9 cellular contexts compared by ENCODE assay signal in genomic region chr2:1942146-1942545, GRCh38.
"Had no signal": no experiment of that assay in that cellular context is flagged by ENCODE, and none has a peak within 500 bp of the region (broad histone marks: within the 10 kb centered on the region; RNA-seq: fewer than 3 reads in every experiment).

No MANE protein-coding gene starts in this region.

- H3K27ac ChIP-seq: GM23248 had no signal

- ATAC-seq: GM23338, HCT116 had no signal

- H3K36me3 ChIP-seq: HAP-1 had no signal

- DNase-seq: GM23248, GOT3, H7, H9, HCEC 1CT, HFFc6 had no signal

- H3K9me3 ChIP-seq: HAP-1 had no signal

- H3K4me3 ChIP-seq: GM23248, GM23338, HAP-1 had no signal

- H3K4me1 ChIP-seq: HAP-1 had no signal
